ENCODE assay signal across 1 cellular context in the genomic region with DNA sequence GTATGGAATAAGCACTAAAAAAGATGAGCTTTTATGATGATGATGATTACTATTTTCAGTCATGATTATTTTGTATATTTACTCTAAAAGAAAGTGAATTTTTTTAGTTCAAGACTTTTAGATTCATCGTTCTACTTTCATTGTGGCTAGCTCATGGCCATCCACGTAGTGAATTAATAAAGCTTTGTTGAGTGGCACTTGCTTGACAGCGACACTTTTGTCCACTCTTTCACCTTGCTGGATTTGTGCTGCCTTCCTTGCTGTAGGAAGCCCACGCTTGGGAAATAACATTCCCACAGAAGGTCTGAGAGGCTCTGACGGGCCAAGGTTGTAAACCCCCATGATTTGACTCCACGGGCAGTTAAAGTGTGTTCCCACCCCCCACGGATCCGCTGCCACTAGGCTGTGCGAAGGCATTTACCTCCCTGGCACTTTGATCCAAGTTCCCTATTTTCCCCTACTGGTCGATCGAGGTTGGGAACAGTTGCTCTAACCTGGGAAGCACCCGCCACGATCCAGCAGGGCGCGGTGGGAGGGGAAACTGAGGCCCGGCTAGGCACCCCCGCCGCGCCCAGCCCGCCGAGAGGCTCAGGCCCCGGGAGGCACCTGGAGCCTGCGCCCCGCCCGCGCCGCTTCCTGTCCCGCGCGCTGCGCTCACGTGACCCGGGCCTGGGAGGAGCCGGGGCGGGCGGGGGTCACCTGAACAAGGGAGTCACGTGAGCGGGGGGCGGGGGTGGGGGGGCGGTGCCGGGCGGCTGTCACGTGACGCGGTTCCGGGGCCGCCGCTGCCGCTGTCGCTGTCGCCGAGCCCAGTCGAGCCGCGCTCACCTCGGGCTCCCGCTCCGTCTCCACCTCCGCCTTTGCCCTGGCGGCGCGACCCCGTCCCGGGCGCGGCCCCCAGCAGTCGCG.
TF ChIP-seq lines count a peak whose summit lies in the region.

A gene with protein sequence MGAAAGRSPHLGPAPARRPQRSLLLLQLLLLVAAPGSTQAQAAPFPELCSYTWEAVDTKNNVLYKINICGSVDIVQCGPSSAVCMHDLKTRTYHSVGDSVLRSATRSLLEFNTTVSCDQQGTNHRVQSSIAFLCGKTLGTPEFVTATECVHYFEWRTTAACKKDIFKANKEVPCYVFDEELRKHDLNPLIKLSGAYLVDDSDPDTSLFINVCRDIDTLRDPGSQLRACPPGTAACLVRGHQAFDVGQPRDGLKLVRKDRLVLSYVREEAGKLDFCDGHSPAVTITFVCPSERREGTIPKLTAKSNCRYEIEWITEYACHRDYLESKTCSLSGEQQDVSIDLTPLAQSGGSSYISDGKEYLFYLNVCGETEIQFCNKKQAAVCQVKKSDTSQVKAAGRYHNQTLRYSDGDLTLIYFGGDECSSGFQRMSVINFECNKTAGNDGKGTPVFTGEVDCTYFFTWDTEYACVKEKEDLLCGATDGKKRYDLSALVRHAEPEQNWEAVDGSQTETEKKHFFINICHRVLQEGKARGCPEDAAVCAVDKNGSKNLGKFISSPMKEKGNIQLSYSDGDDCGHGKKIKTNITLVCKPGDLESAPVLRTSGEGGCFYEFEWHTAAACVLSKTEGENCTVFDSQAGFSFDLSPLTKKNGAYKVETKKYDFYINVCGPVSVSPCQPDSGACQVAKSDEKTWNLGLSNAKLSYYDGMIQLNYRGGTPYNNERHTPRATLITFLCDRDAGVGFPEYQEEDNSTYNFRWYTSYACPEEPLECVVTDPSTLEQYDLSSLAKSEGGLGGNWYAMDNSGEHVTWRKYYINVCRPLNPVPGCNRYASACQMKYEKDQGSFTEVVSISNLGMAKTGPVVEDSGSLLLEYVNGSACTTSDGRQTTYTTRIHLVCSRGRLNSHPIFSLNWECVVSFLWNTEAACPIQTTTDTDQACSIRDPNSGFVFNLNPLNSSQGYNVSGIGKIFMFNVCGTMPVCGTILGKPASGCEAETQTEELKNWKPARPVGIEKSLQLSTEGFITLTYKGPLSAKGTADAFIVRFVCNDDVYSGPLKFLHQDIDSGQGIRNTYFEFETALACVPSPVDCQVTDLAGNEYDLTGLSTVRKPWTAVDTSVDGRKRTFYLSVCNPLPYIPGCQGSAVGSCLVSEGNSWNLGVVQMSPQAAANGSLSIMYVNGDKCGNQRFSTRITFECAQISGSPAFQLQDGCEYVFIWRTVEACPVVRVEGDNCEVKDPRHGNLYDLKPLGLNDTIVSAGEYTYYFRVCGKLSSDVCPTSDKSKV (N-terminal part only) (plus strand): TSS at position 788 of the 909 bp plus-strand sequence. CDS start 165 bp downstream, outside the sequence.

TF ChIP-seq in HepG2, 621 proteins besides CTCF, POLR2A, EP300 and RAD21 (continued from another document and continues in another):
- TF ChIP-seq, protein P1, sequence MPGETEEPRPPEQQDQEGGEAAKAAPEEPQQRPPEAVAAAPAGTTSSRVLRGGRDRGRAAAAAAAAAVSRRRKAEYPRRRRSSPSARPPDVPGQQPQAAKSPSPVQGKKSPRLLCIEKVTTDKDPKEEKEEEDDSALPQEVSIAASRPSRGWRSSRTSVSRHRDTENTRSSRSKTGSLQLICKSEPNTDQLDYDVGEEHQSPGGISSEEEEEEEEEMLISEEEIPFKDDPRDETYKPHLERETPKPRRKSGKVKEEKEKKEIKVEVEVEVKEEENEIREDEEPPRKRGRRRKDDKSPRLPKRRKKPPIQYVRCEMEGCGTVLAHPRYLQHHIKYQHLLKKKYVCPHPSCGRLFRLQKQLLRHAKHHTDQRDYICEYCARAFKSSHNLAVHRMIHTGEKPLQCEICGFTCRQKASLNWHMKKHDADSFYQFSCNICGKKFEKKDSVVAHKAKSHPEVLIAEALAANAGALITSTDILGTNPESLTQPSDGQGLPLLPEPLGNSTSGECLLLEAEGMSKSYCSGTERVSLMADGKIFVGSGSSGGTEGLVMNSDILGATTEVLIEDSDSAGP (CRISPR knock-in tag; IDR thresholded peaks at IDR 0.05; ENCODE audit: borderline replicate concordance): peak; percentile 53
- TF ChIP-seq HMGA1 (CRISPR knock-in tag; conservative IDR thresholded peaks at IDR 0.05) (no peak), HIVEP1 (CRISPR knock-in tag; IDR thresholded peaks at IDR 0.05) (no peak; the same call in 1 of the 2 replicates), SALL1 (CRISPR knock-in tag; IDR thresholded peaks at IDR 0.05) (peak; percentile 87), ZNF7 (CRISPR knock-in tag; IDR thresholded peaks at IDR 0.05) (peak; percentile 32; the same call in 1 of the 2 replicates), ZFP37 (CRISPR knock-in tag; IDR thresholded peaks at IDR 0.05; ENCODE audit: borderline replicate concordance) (0 out of 2 replicates have a peak, but pooled peaks have one; percentile 81), SMC3 (IDR thresholded peaks at IDR 0.05; ENCODE audit: low read length) (no peak), ARID2 (CRISPR knock-in tag; IDR thresholded peaks at IDR 0.05; ENCODE audit: borderline replicate concordance) (no peak), NFYC (CRISPR knock-in tag; IDR thresholded peaks at IDR 0.05) (no peak), EZH2 (conservative IDR thresholded peaks at IDR 0.05; ENCODE audit: low read depth, low read length) (no peak), ZNF317 (CRISPR knock-in tag; IDR thresholded peaks at IDR 0.05) (no peak), ATF1 (CRISPR knock-in tag; IDR thresholded peaks at IDR 0.05) (no peak), SMAD9 (CRISPR knock-in tag; IDR thresholded peaks at IDR 0.05) (no peak), ZNF468 (CRISPR knock-in tag; IDR thresholded peaks at IDR 0.05) (peak; percentile 77; the same call in 1 of the 2 replicates), CBX5 (CRISPR knock-in tag; IDR thresholded peaks at IDR 0.05; ENCODE audit: borderline replicate concordance) (no peak; the same call in 1 of the 2 replicates), KLF6 (CRISPR knock-in tag; IDR thresholded peaks at IDR 0.05) (0 out of 2 replicates have a peak, but pooled peaks have one; percentile 34), MATR3 (CRISPR knock-in tag; IDR thresholded peaks at IDR 0.05) (no peak), ELF3 (CRISPR knock-in tag; IDR thresholded peaks at IDR 0.05) (peak; percentile 65; the same call in 1 of the 2 replicates), GPN1 (CRISPR knock-in tag; IDR thresholded peaks at IDR 0.05; ENCODE audit: borderline replicate concordance) (no peak), ZNF644 (CRISPR knock-in tag; IDR thresholded peaks at IDR 0.05; ENCODE audit: low read depth) (no peak), ZNF333 (CRISPR knock-in tag; IDR thresholded peaks at IDR 0.05; ENCODE audit: borderline replicate concordance) (no peak), REL (CRISPR knock-in tag; conservative IDR thresholded peaks at IDR 0.05) (no peak), ZNF572 (CRISPR knock-in tag; IDR thresholded peaks at IDR 0.05) (0 out of 2 replicates have a peak, but pooled peaks have one; percentile 63), SALL2 (CRISPR knock-in tag; IDR thresholded peaks at IDR 0.05) (peak; percentile 82), RFX5 (IDR thresholded peaks at IDR 0.05; ENCODE audit: low read depth, low read length) (no peak), ZNF460 (CRISPR knock-in tag; IDR thresholded peaks at IDR 0.05; ENCODE audit: borderline replicate concordance) (no peak), GABPA (IDR thresholded peaks at IDR 0.05; ENCODE audit: low read depth, low read length) (peak; percentile 48), GABPA (CRISPR knock-in tag; IDR thresholded peaks at IDR 0.05; ENCODE audit: low read depth) (0 out of 2 replicates have a peak, but pooled peaks have one; percentile 38), FOXA3 (CRISPR knock-in tag; IDR thresholded peaks at IDR 0.05) (peak; percentile 28; the same call in 1 of the 2 replicates)
- TF ChIP-seq, protein P2, sequence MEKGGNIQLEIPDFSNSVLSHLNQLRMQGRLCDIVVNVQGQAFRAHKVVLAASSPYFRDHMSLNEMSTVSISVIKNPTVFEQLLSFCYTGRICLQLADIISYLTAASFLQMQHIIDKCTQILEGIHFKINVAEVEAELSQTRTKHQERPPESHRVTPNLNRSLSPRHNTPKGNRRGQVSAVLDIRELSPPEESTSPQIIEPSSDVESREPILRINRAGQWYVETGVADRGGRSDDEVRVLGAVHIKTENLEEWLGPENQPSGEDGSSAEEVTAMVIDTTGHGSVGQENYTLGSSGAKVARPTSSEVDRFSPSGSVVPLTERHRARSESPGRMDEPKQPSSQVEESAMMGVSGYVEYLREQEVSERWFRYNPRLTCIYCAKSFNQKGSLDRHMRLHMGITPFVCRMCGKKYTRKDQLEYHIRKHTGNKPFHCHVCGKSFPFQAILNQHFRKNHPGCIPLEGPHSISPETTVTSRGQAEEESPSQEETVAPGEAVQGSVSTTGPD (CRISPR knock-in tag; IDR thresholded peaks at IDR 0.05): no peak
- TF ChIP-seq, protein P3, sequence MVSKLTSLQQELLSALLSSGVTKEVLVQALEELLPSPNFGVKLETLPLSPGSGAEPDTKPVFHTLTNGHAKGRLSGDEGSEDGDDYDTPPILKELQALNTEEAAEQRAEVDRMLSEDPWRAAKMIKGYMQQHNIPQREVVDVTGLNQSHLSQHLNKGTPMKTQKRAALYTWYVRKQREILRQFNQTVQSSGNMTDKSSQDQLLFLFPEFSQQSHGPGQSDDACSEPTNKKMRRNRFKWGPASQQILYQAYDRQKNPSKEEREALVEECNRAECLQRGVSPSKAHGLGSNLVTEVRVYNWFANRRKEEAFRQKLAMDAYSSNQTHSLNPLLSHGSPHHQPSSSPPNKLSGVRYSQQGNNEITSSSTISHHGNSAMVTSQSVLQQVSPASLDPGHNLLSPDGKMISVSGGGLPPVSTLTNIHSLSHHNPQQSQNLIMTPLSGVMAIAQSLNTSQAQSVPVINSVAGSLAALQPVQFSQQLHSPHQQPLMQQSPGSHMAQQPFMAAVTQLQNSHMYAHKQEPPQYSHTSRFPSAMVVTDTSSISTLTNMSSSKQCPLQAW (CRISPR knock-in tag; IDR thresholded peaks at IDR 0.05): peak; percentile 51
- TF ChIP-seq, protein P4, sequence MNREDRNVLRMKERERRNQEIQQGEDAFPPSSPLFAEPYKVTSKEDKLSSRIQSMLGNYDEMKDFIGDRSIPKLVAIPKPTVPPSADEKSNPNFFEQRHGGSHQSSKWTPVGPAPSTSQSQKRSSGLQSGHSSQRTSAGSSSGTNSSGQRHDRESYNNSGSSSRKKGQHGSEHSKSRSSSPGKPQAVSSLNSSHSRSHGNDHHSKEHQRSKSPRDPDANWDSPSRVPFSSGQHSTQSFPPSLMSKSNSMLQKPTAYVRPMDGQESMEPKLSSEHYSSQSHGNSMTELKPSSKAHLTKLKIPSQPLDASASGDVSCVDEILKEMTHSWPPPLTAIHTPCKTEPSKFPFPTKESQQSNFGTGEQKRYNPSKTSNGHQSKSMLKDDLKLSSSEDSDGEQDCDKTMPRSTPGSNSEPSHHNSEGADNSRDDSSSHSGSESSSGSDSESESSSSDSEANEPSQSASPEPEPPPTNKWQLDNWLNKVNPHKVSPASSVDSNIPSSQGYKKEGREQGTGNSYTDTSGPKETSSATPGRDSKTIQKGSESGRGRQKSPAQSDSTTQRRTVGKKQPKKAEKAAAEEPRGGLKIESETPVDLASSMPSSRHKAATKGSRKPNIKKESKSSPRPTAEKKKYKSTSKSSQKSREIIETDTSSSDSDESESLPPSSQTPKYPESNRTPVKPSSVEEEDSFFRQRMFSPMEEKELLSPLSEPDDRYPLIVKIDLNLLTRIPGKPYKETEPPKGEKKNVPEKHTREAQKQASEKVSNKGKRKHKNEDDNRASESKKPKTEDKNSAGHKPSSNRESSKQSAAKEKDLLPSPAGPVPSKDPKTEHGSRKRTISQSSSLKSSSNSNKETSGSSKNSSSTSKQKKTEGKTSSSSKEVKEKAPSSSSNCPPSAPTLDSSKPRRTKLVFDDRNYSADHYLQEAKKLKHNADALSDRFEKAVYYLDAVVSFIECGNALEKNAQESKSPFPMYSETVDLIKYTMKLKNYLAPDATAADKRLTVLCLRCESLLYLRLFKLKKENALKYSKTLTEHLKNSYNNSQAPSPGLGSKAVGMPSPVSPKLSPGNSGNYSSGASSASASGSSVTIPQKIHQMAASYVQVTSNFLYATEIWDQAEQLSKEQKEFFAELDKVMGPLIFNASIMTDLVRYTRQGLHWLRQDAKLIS (CRISPR knock-in tag; IDR thresholded peaks at IDR 0.05): no peak
- TF ChIP-seq, protein P5, sequence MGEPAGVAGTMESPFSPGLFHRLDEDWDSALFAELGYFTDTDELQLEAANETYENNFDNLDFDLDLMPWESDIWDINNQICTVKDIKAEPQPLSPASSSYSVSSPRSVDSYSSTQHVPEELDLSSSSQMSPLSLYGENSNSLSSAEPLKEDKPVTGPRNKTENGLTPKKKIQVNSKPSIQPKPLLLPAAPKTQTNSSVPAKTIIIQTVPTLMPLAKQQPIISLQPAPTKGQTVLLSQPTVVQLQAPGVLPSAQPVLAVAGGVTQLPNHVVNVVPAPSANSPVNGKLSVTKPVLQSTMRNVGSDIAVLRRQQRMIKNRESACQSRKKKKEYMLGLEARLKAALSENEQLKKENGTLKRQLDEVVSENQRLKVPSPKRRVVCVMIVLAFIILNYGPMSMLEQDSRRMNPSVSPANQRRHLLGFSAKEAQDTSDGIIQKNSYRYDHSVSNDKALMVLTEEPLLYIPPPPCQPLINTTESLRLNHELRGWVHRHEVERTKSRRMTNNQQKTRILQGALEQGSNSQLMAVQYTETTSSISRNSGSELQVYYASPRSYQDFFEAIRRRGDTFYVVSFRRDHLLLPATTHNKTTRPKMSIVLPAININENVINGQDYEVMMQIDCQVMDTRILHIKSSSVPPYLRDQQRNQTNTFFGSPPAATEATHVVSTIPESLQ (CRISPR knock-in tag; conservative IDR thresholded peaks at IDR 0.05): 0 out of 2 replicates have a peak, but pooled peaks have one; percentile 42
- TF ChIP-seq, protein P6, sequence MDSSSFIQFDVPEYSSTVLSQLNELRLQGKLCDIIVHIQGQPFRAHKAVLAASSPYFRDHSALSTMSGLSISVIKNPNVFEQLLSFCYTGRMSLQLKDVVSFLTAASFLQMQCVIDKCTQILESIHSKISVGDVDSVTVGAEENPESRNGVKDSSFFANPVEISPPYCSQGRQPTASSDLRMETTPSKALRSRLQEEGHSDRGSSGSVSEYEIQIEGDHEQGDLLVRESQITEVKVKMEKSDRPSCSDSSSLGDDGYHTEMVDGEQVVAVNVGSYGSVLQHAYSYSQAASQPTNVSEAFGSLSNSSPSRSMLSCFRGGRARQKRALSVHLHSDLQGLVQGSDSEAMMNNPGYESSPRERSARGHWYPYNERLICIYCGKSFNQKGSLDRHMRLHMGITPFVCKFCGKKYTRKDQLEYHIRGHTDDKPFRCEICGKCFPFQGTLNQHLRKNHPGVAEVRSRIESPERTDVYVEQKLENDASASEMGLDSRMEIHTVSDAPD (CRISPR knock-in tag; IDR thresholded peaks at IDR 0.05): no peak
- TF ChIP-seq, protein P7, sequence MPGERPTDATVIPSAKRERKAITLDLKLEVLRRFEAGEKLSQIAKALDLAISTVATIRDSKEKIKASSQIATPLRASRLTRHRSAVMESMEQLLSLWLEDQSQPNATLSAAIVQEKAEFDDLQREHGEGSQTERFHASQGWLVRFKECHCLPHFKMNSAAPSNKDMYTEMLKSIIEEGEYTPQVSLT (CRISPR knock-in tag; IDR thresholded peaks at IDR 0.05; ENCODE audit: borderline replicate concordance, low read depth): no peak; the same call in 1 of the 2 replicates
- TF ChIP-seq, protein P8, sequence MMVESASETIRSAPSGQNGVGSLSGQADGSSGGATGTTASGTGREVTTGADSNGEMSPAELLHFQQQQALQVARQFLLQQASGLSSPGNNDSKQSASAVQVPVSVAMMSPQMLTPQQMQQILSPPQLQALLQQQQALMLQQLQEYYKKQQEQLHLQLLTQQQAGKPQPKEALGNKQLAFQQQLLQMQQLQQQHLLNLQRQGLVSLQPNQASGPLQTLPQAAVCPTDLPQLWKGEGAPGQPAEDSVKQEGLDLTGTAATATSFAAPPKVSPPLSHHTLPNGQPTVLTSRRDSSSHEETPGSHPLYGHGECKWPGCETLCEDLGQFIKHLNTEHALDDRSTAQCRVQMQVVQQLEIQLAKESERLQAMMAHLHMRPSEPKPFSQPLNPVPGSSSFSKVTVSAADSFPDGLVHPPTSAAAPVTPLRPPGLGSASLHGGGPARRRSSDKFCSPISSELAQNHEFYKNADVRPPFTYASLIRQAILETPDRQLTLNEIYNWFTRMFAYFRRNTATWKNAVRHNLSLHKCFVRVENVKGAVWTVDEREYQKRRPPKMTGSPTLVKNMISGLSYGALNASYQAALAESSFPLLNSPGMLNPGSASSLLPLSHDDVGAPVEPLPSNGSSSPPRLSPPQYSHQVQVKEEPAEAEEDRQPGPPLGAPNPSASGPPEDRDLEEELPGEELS (CRISPR knock-in tag; IDR thresholded peaks at IDR 0.05): 0 out of 2 replicates have a peak, but pooled peaks have one; percentile 33
